ENCODE assay signal across 19 cellular contexts in genomic region chr16:56113223-56113622, GRCh38.
"Had no signal": no experiment of that assay in that cellular context is flagged by ENCODE, and none has a peak within 500 bp of the region (broad histone marks: within the 10 kb centered on the region; RNA-seq: fewer than 3 reads in every experiment).

No MANE protein-coding gene starts in this region.

- H3K27ac ChIP-seq: body of pancreas, coronary artery, foreskin keratinocyte, lower lobe of right lung, parathyroid adenoma, skin epidermis had no signal

- H3K27me3 ChIP-seq: body of pancreas had no signal

- ATAC-seq: activated T-cell treated with anti-CD3 and anti-CD28 coated beads, Interleukin-2, amount 50 U/mL, for 72 hours; body of pancreas; foreskin keratinocyte; lower lobe of right lung; T-helper 17 cell had no signal

- H3K9me3 ChIP-seq: body of pancreas, lower lobe of right lung had no signal

- H3K4me3 ChIP-seq: body of pancreas, coronary artery, lower lobe of right lung, skin epidermis had no signal

- H3K4me1 ChIP-seq: body of pancreas, foreskin keratinocyte, lower lobe of right lung, parathyroid adenoma had no signal

- H3K36me3 ChIP-seq: lower lobe of right lung had no signal

- DNase-seq: activated CD4-positive, alpha-beta T cell treated with anti-CD3 and anti-CD28 coated beads for 48 hours; activated CD8-positive, alpha-beta memory T cell treated with anti-CD3 and anti-CD28 coated beads, Interleukin-2, amount 50 U/mL, for 48 hours; activated gamma-delta T cell treated with Interleukin-2 at 50 U/mL for 16 hours; activated naive CD8-positive, alpha-beta T cell treated with anti-CD3 and anti-CD28 coated beads for 36 hours; activated T-cell treated with anti-CD3 and anti-CD28 coated beads, Interleukin-2, amount 50 U/mL, for 72 hours; amygdala; body of pancreas; foreskin keratinocyte; glutamatergic neuron; lower lobe of right lung; midbrain; stimulated activated CD4-positive, alpha-beta T cell treated with anti-CD3 and anti-CD28 coated beads, Interleukin-15, amount 100 ng/mL, for 24 hours; stimulated activated CD4-positive, alpha-beta T cell treated with anti-CD3 and anti-CD28 coated beads, Interleukin-4, amount 100 ng/mL, for 1 hour; stimulated activated naive CD4-positive, alpha-beta T cell; T-helper 17 cell; trophoblast cell had no signal
